ENCODE assay signal across 9 cellular contexts in genomic region chr18:23135679-23136325, GRCh38. TPM values are rescaled to one million over a fixed set of nuclear protein-coding genes. Genes with fewer than 3 reads are reported as not detected.
DNase-seq lines count a peak whose midpoint lies in the region; ATAC-seq and TF ChIP-seq lines count a peak whose summit lies in the region.
"Had no signal": no experiment of that assay in that cellular context is flagged by ENCODE, and none has a peak within 500 bp of the region (broad histone marks: within the 10 kb centered on the region; RNA-seq: fewer than 3 reads in every experiment).

No MANE protein-coding gene starts in this region.

- H3K9me3 Mint-ChIP-seq in activated CD8-positive, alpha-beta memory T cell treated with anti-CD3 and anti-CD28 coated beads, Interleukin-2, amount 10 ng/mL, durations not matched to agents 7 days and 5 days (ENCODE audit: low read depth): no peaks in the 10 kb centered on the region

- ATAC-seq in GM18868 (IDR thresholded peaks at IDR 0.05; ENCODE audit: unreplicated experiment) (peak; percentile 18), Right ventricle myocardium superior (ENCODE audit: poor library complexity) (peak; percentile 18)
- ATAC-seq in activated CD8-positive, alpha-beta memory T cell treated with anti-CD3 and anti-CD28 coated beads, Interleukin-2, amount 10 ng/mL, durations not matched to agents 7 days and 5 days: peak; percentile 51

- H3K27me3 Mint-ChIP-seq in activated CD8-positive, alpha-beta memory T cell treated with anti-CD3 and anti-CD28 coated beads, Interleukin-2, amount 10 ng/mL, durations not matched to agents 7 days and 5 days: peaks cover 58% of the 10 kb centered on the region

- H3K4me1 ChIP-seq in HUES6 (ENCODE audit: control insufficient read depth, insufficient read depth, low read length) (peaks cover 40% of the 10 kb centered on the region), ovary (ENCODE audit: insufficient read depth) (no peaks in the 10 kb centered on the region)

- H3K27ac Mint-ChIP-seq in activated CD8-positive, alpha-beta memory T cell treated with anti-CD3 and anti-CD28 coated beads, Interleukin-2, amount 10 ng/mL, durations not matched to agents 7 days and 5 days: no peak overlapping the region

- H3K36me3 ChIP-seq in HUES6 (ENCODE audit: control insufficient read depth, insufficient read depth, low read length): no peaks in the 10 kb centered on the region
- no peaks in the 10 kb centered on the region for H3K36me3 ChIP-seq in ovary

- WGBS in ovary, 3 donors: 0% methylated on average over 40 to 109 of the region's 112 CpGs

- peaks cover 25% of the 10 kb centered on the region for H3K4me1 Mint-ChIP-seq in activated CD8-positive, alpha-beta memory T cell treated with anti-CD3 and anti-CD28 coated beads, Interleukin-2, amount 10 ng/mL, durations not matched to agents 7 days and 5 days

- TF ChIP-seq CTCF in AG09309 (IDR thresholded peaks at IDR 0.05; ENCODE audit: control insufficient read depth, insufficient read depth, low read depth, low read length, missing control alignments) (no peak), ovary (IDR thresholded peaks at IDR 0.05) (no peak)

- H3K9me3 ChIP-seq in HUES6 (ENCODE audit: control insufficient read depth, insufficient read depth, low read depth, low read length): no peaks in the 10 kb centered on the region
- no peaks in the 10 kb centered on the region for H3K9me3 ChIP-seq in ovary

- intact Hi-C loops in Right ventricle myocardium superior (cut with DNase I): loop anchor here (10.0 kb wide), 1 partner anchor 129 kb away; no protein-coding TSS in a partner anchor
- intact Hi-C loops in ovary (cut with DNase I): loop anchor here (2.0 to 10.0 kb wide), 7 partner anchors 89 to 273 kb away; no protein-coding TSS in a partner anchor

- H3K27ac ChIP-seq in HUES6 (ENCODE audit: low read depth, low read length) (no peak overlapping the region), ovary (peak overlapping the region; percentile 45 to 63)
- H3K27ac ChIP-seq: epithelial cell of prostate had no signal

- no peak for TF ChIP-seq EP300 in ovary (IDR thresholded peaks at IDR 0.05)

- no peak for TF ChIP-seq POLR2A in ovary (IDR thresholded peaks at IDR 0.05)

- no peaks in the 10 kb centered on the region for H3K36me3 Mint-ChIP-seq in activated CD8-positive, alpha-beta memory T cell treated with anti-CD3 and anti-CD28 coated beads, Interleukin-2, amount 10 ng/mL, durations not matched to agents 7 days and 5 days

- no peak for DNase-seq in AG09309 (ENCODE audit: low read depth)
- no peak for DNase-seq in activated CD8-positive, alpha-beta memory T cell treated with anti-CD3 and anti-CD28 coated beads, Interleukin-2, amount 10 ng/mL, durations not matched to agents 7 days and 5 days
- DNase-seq in Right ventricle myocardium superior: peak; percentile 61
- DNase-seq in ovary: peak; percentile 12 to 55 (median 38)
- DNase-seq in OCI-M2 (lab: John Stamatoyannopoulos, UW; ENCODE audit: unreplicated experiment): no peak
- no peak for DNase-seq in cerebellum (ENCODE audit: low spot score)

- H3K27me3 ChIP-seq in HUES6 (ENCODE audit: control insufficient read depth, insufficient read depth, low read length) (peaks cover 12% of the 10 kb centered on the region; the same call in 1 of the 2 replicates), ovary (no peaks in the 10 kb centered on the region)

- peak overlapping the region; percentile 55 for H3K4me3 ChIP-seq in AG09309 (ENCODE audit: control insufficient read depth, low read depth, low read length)
- peak overlapping the region; percentile 91 for H3K4me3 ChIP-seq in HUES6 (ENCODE audit: low read depth, low read length)
- H3K4me3 ChIP-seq in ovary: peak overlapping the region; percentile 56

- peak overlapping the region; percentile 85 for H3K9ac ChIP-seq in HUES6 (ENCODE audit: low read length)

- CTCF ChIA-PET in activated CD8-positive, alpha-beta memory T cell treated with anti-CD3 and anti-CD28 coated beads, Interleukin-2, amount 10 ng/mL, durations not matched to agents 7 days and 5 days (lab: Charles Lee): interaction anchor here (1.2 to 7.9 kb wide), 5 partner anchors 67 to 275 kb away, joined by 4 to 81 read pairs (median 5); no protein-coding TSS in a partner anchor

- no peak overlapping the region for H3K4me3 Mint-ChIP-seq in activated CD8-positive, alpha-beta memory T cell treated with anti-CD3 and anti-CD28 coated beads, Interleukin-2, amount 10 ng/mL, durations not matched to agents 7 days and 5 days

RNA-seq across cellular contexts. Expression of gene CABLES1, which starts 0.5 kb away (rescaled TPM):
- total RNA-seq in activated CD8-positive, alpha-beta memory T cell treated with anti-CD3 and anti-CD28 coated beads, Interleukin-2, amount 10 ng/mL, durations not matched to agents 7 days and 5 days: 1 to 10 TPM; 2.1 to 8.6 TPM
- total RNA-seq in Right ventricle myocardium superior (3.3 TPM), ovary (1 to 10 TPM; 2.6 to 8.8 (median 5.3) TPM), cerebellum (7.0 TPM)
- 1 to 10 TPM; 4.0 to 8.9 TPM for polyA plus RNA-seq in ovary

Comparison
In these comparisons a context has a peak if more than half of its experiments do, and no peak if none do; other contexts are left out.
1. DNase-seq: peak in Right ventricle myocardium superior (single experiment) and ovary (5 of 5); none in AG09309 (single experiment), activated CD8-positive, alpha-beta memory T cell treated with anti-CD3 and anti-CD28 coated beads, Interleukin-2, amount 10 ng/mL, durations not matched to agents 7 days and 5 days (single experiment), OCI-M2 (single experiment) and cerebellum (single experiment).
2. Peak in every context shown above with its lines, with median percentiles within 50 percentile points of each other: H3K4me3 ChIP-seq and ATAC-seq.